Comparison of ENCODE assay signal across 7 cellular contexts in genomic region chr19:21835429-21835809, GRCh38. TPM values are rescaled to one million over a fixed set of nuclear protein-coding genes. Genes with fewer than 3 reads are reported as not detected.
DNase-seq lines count a peak whose midpoint lies in the region; ATAC-seq and TF ChIP-seq lines count a peak whose summit lies in the region.

No MANE protein-coding gene starts in this region.

- H3K4me1 ChIP-seq in right cardiac atrium (ENCODE audit: control insufficient read depth, insufficient read depth, low read length) = no peaks in the 10 kb centered on the region

- ATAC-seq in right cardiac atrium (no peak), GM18867 (IDR thresholded peaks at IDR 0.05; ENCODE audit: unreplicated experiment) (no peak)

- peaks cover 69% of the 10 kb centered on the region for H3K36me3 Mint-ChIP-seq in activated CD4-positive, alpha-beta T cell treated with anti-CD3 and anti-CD28 coated beads, Interleukin-2, amount 10 ng/mL, durations not matched to agents 24 days and 14 days (ENCODE audit: low read depth)

- peak overlapping the region; percentile 100 for H3K4me3 Mint-ChIP-seq in activated CD4-positive, alpha-beta T cell treated with anti-CD3 and anti-CD28 coated beads, Interleukin-2, amount 10 ng/mL, durations not matched to agents 24 days and 14 days

- peak overlapping the region; percentile 100 for H3K27ac Mint-ChIP-seq in activated CD4-positive, alpha-beta T cell treated with anti-CD3 and anti-CD28 coated beads, Interleukin-2, amount 10 ng/mL, durations not matched to agents 24 days and 14 days

- peaks cover 26% of the 10 kb centered on the region for H3K9me3 Mint-ChIP-seq in activated CD4-positive, alpha-beta T cell treated with anti-CD3 and anti-CD28 coated beads, Interleukin-2, amount 10 ng/mL, durations not matched to agents 24 days and 14 days

- H3K27me3 ChIP-seq in right cardiac atrium (ENCODE audit: control insufficient read depth, insufficient read depth) = no peaks in the 10 kb centered on the region

- peaks cover 3% of the 10 kb centered on the region for H3K4me1 Mint-ChIP-seq in activated CD4-positive, alpha-beta T cell treated with anti-CD3 and anti-CD28 coated beads, Interleukin-2, amount 10 ng/mL, durations not matched to agents 24 days and 14 days

- H3K27ac ChIP-seq in right cardiac atrium (ENCODE audit: low read length) = peak overlapping the region; percentile 85

- no peak for DNase-seq in HFF-Myc (ENCODE audit: extremely low read depth, low read depth)
- no peak for DNase-seq in activated CD4-positive, alpha-beta T cell treated with anti-CD3 and anti-CD28 coated beads, Interleukin-2, amount 10 ng/mL, durations not matched to agents 24 days and 14 days
- DNase-seq in right cardiac atrium = no peak
- peak; percentile 15 for DNase-seq in stimulated activated CD4-positive, alpha-beta T cell treated with anti-CD3 and anti-CD28 coated beads, Interleukin-4, amount 100 ng/mL, for 24 hours
- DNase-seq in MV-4-11 (lab: John Stamatoyannopoulos, UW) = no peak
- no peak for DNase-seq in GM10248 (ENCODE audit: extremely low spot score)

- H3K4me3 ChIP-seq in HFF-Myc (replicated peaks; ENCODE audit: low read depth, low read length) (peak overlapping the region; percentile 66), right cardiac atrium (ENCODE audit: low read length) (peak overlapping the region; percentile 96)

- H3K9me3 ChIP-seq in right cardiac atrium (ENCODE audit: control insufficient read depth, low read length) = no peaks in the 10 kb centered on the region

- WGBS in right cardiac atrium = 7% methylated on average over 23 of the region's 23 CpGs

- TF ChIP-seq CTCF in HFF-Myc (IDR thresholded peaks at IDR 0.05; ENCODE audit: low read depth, low read length, missing control alignments) (no peak), GM10248 (IDR thresholded peaks at IDR 0.05; ENCODE audit: control extremely low read depth, extremely low read depth, low read depth, missing control alignments) (no peak)

- intact Hi-C loops in activated CD4-positive, alpha-beta T cell treated with anti-CD3 and anti-CD28 coated beads, Interleukin-2, amount 10 ng/mL, durations not matched to agents 24 days and 14 days (cut with micrococcal nuclease) = loop anchor here (5.0 kb wide), 1 partner anchor 1058 kb away; the partner anchor contains the start of gene ZNF66
- intact Hi-C loops in right cardiac atrium (cut with DNase I) = no loop called here

- H3K27me3 Mint-ChIP-seq in activated CD4-positive, alpha-beta T cell treated with anti-CD3 and anti-CD28 coated beads, Interleukin-2, amount 10 ng/mL, durations not matched to agents 24 days and 14 days = no peaks in the 10 kb centered on the region

- CTCF ChIA-PET in GM10248 (lab: Yijun Ruan, JAX) = interaction anchor here (1.2 to 1.5 kb wide), 2 partner anchors 17 to 1058 kb away, joined by 3 read pairs; no protein-coding TSS in a partner anchor

- POLR2A ChIA-PET in GM10248 (lab: Yijun Ruan, JAX) = interaction anchor here (0.6 to 1.4 kb wide), 4 partner anchors 15 to 751 kb away, joined by 3 to 13 read pairs (median 4); partner anchors contain the start of gene ZNF100

RNA-seq across cellular contexts. Expression of gene ZNF43, which starts 0.6 kb away (rescaled TPM):
- 30.3 and 33.3 TPM in 2 replicates for total RNA-seq in activated CD4-positive, alpha-beta T cell treated with anti-CD3 and anti-CD28 coated beads, Interleukin-2, amount 10 ng/mL, durations not matched to agents 24 days and 14 days
- total RNA-seq in right cardiac atrium = 1 to 10 TPM; 6.8 to 8.8 (median 8.2) TPM
- 4.0 TPM for polyA plus RNA-seq in right cardiac atrium
